Comparison of ENCODE assay signal across 19 cellular contexts in the genomic region with DNA sequence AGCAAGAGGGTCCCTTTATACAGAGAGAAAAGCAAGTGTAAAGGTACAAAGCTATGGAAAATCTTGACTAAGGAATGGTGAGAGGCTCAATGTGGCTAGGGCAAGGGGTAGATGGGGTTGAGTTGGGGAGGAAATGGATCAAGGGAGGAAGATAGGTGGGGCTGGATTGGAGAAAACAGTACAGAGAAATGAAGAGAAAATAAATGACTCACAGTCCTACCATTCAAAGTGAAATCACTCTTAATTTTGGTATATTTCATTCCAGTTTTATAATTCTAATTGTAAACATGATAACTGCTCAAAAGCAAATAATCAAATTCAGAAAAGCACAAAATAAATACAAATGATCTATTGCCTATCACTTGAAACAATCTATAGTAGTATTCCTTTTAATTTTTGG. TPM values are rescaled to one million over a fixed set of nuclear protein-coding genes. Genes with fewer than 3 reads are reported as not detected.
DNase-seq lines count a peak whose midpoint lies in the region; ATAC-seq and TF ChIP-seq lines count a peak whose summit lies in the region.
"Had no signal": no experiment of that assay in that cellular context is flagged by ENCODE, and none has a peak within 500 bp of the region (broad histone marks: within the 10 kb centered on the region; RNA-seq: fewer than 3 reads in every experiment).

No MANE protein-coding gene starts in this region.

- H3K4me1 Mint-ChIP-seq in activated T-cell treated with anti-CD3 and anti-CD28 coated beads, Interleukin-2, amount 50 U/mL, for 24 hours (ENCODE audit: low read depth), result peaks cover 7% of the 10 kb centered on the region
- H3K4me1 Mint-ChIP-seq in T-cell (no peaks in the 10 kb centered on the region), nephron progenitor cell (no peaks in the 10 kb centered on the region), progenitor cell of endocrine pancreas (ENCODE audit: low read depth) (no peaks in the 10 kb centered on the region)
- H3K4me1 Mint-ChIP-seq in activated T-helper 17 cell treated with anti-CD3 and anti-CD28 coated beads, Interleukin-2, amount 50 U/mL, for 72 hours, result no peaks in the 10 kb centered on the region
- peaks cover 0 to 3% (median 0%) of the 10 kb centered on the region in 4 donors for H3K4me1 Mint-ChIP-seq in naive thymus-derived CD8-positive, alpha-beta T cell

- H3K27me3 Mint-ChIP-seq in activated T-cell treated with anti-CD3 and anti-CD28 coated beads, Interleukin-2, amount 50 U/mL, for 24 hours, result no peaks in the 10 kb centered on the region
- H3K27me3 Mint-ChIP-seq in T-cell (no peaks in the 10 kb centered on the region), nephron progenitor cell (ENCODE audit: low read depth, poor library complexity) (no peaks in the 10 kb centered on the region), progenitor cell of endocrine pancreas (no peaks in the 10 kb centered on the region)
- no peaks in the 10 kb centered on the region for H3K27me3 Mint-ChIP-seq in activated T-helper 17 cell treated with anti-CD3 and anti-CD28 coated beads, Interleukin-2, amount 50 U/mL, for 72 hours
- no peaks in the 10 kb centered on the region for H3K27me3 Mint-ChIP-seq in naive thymus-derived CD8-positive, alpha-beta T cell

- no peak overlapping the region for H3K4me3 Mint-ChIP-seq in activated T-cell treated with anti-CD3 and anti-CD28 coated beads, Interleukin-2, amount 50 U/mL, for 24 hours
- H3K4me3 Mint-ChIP-seq in T-cell (no peak overlapping the region), nephron progenitor cell (no peak overlapping the region), progenitor cell of endocrine pancreas (ENCODE audit: low read depth) (no peak overlapping the region)
- no peak overlapping the region for H3K4me3 Mint-ChIP-seq in activated T-helper 17 cell treated with anti-CD3 and anti-CD28 coated beads, Interleukin-2, amount 50 U/mL, for 72 hours
- no peak overlapping the region for H3K4me3 Mint-ChIP-seq in naive thymus-derived CD8-positive, alpha-beta T cell

- peak overlapping the region; percentile 82 for H3K27ac Mint-ChIP-seq in activated T-cell treated with anti-CD3 and anti-CD28 coated beads, Interleukin-2, amount 50 U/mL, for 24 hours
- peak overlapping the region; percentile 11 to 24 for H3K27ac Mint-ChIP-seq in T-cell
- peak overlapping the region; percentile 66 for H3K27ac Mint-ChIP-seq in activated T-helper 17 cell treated with anti-CD3 and anti-CD28 coated beads, Interleukin-2, amount 50 U/mL, for 72 hours
- peak overlapping the region in 7 of 10 donors; percentile 2 to 61 (median 28) for H3K27ac Mint-ChIP-seq in naive thymus-derived CD8-positive, alpha-beta T cell
- no peak overlapping the region for H3K27ac Mint-ChIP-seq in nephron progenitor cell
- H3K27ac Mint-ChIP-seq in progenitor cell of endocrine pancreas, result no peak overlapping the region

- no peak for TF ChIP-seq CTCF in nephron progenitor cell (IDR thresholded peaks at IDR 0.05)
- TF ChIP-seq CTCF in progenitor cell of endocrine pancreas (IDR thresholded peaks at IDR 0.05; ENCODE audit: unreplicated experiment), result no peak

- no peak for DNase-seq in activated T-cell treated with anti-CD3 and anti-CD28 coated beads, Interleukin-2, amount 50 U/mL, for 24 hours
- no peak for DNase-seq in activated T-cell treated with anti-CD3 and anti-CD28 coated beads, Interleukin-2, amount 50 U/mL, for 48 hours
- DNase-seq in T-cell (no peak), nephron progenitor cell (no peak), progenitor cell of endocrine pancreas (ENCODE audit: low spot score, unreplicated experiment) (no peak)
- no peak for DNase-seq in naive thymus-derived CD8-positive, alpha-beta T cell
- DNase-seq: COR-L47, GF-D8, NCI-H1048, NCI-H146, NCI-H2081 treated with DMSO at 0.1 percent for 48 hours, NCI-H510A treated with DMSO at 0.1 percent for 48 hours, NCI-H82, PC-9 had no signal

- no peaks in the 10 kb centered on the region for H3K9me3 Mint-ChIP-seq in activated T-cell treated with anti-CD3 and anti-CD28 coated beads, Interleukin-2, amount 50 U/mL, for 24 hours
- H3K9me3 Mint-ChIP-seq in T-cell (no peaks in the 10 kb centered on the region), nephron progenitor cell (no peaks in the 10 kb centered on the region), progenitor cell of endocrine pancreas (ENCODE audit: low read depth) (no peaks in the 10 kb centered on the region)
- H3K9me3 Mint-ChIP-seq in activated T-helper 17 cell treated with anti-CD3 and anti-CD28 coated beads, Interleukin-2, amount 50 U/mL, for 72 hours, result no peaks in the 10 kb centered on the region
- H3K9me3 Mint-ChIP-seq in naive thymus-derived CD8-positive, alpha-beta T cell, result no peaks in the 10 kb centered on the region

- POLR2A ChIA-PET in T-cell (lab: Charles Lee), result interaction anchor here (0.6 kb wide), 2 partner anchors 156 to 314 kb away, joined by 3 read pairs; no protein-coding TSS in a partner anchor
- POLR2A ChIA-PET in naive thymus-derived CD8-positive, alpha-beta T cell (lab: Charles Lee), result interaction anchor here (0.8 kb wide), 1 partner anchor 23 kb away, joined by 3 read pairs; no protein-coding TSS in a partner anchor

- H3K36me3 Mint-ChIP-seq in activated T-cell treated with anti-CD3 and anti-CD28 coated beads, Interleukin-2, amount 50 U/mL, for 24 hours (ENCODE audit: low read depth), result peaks cover 98% of the 10 kb centered on the region
- peaks cover 68% of the 10 kb centered on the region for H3K36me3 Mint-ChIP-seq in T-cell
- peaks cover 99% of the 10 kb centered on the region for H3K36me3 Mint-ChIP-seq in activated T-helper 17 cell treated with anti-CD3 and anti-CD28 coated beads, Interleukin-2, amount 50 U/mL, for 72 hours (ENCODE audit: low read depth)
- H3K36me3 Mint-ChIP-seq in naive thymus-derived CD8-positive, alpha-beta T cell, result peaks cover 10 to 96% (median 33%) of the 10 kb centered on the region in 3 donors
- H3K36me3 Mint-ChIP-seq in nephron progenitor cell (ENCODE audit: low read depth), result peaks cover 61% of the 10 kb centered on the region
- H3K36me3 Mint-ChIP-seq in progenitor cell of endocrine pancreas (ENCODE audit: insufficient read depth), result peaks cover 24% of the 10 kb centered on the region

- CTCF ChIA-PET in T-cell (lab: Charles Lee), result interaction anchor here in 1 of 2 donors (0.7 kb wide), 1 partner anchor 11 kb away, joined by 3 read pairs; no protein-coding TSS in a partner anchor

- ATAC-seq in T-cell (replicated peaks in 1 of 4) (no peak), GM18517 (IDR thresholded peaks at IDR 0.05; ENCODE audit: unreplicated experiment) (no peak)
- no peak for ATAC-seq in activated T-helper 17 cell treated with anti-CD3 and anti-CD28 coated beads, Interleukin-2, amount 50 U/mL, for 72 hours (replicated peaks)
- ATAC-seq in naive thymus-derived CD8-positive, alpha-beta T cell, result no peak

RNA-seq across cellular contexts. Expression of gene UBE4A, which starts 16.6 kb away (rescaled TPM):
- 10 to 100 TPM; 40.7 to 44.9 (median 41.8) TPM for total RNA-seq in T-cell
- total RNA-seq in activated T-helper 17 cell treated with anti-CD3 and anti-CD28 coated beads, Interleukin-2, amount 50 U/mL, for 72 hours, result 10 to 100 TPM; 40.9 to 48.3 TPM
- total RNA-seq in naive thymus-derived CD8-positive, alpha-beta T cell, result 10 to 100 TPM; 48.7 to 52.8 TPM
- polyA plus RNA-seq in naive thymus-derived CD8-positive, alpha-beta T cell, result 10 to 100 TPM; 20.7 to 31.0 (median 24.3) TPM
- 49.2 and 49.8 TPM in 2 replicates for total RNA-seq in progenitor cell of endocrine pancreas

RNA-seq across cellular contexts. Expression of gene ATP5MG, which starts 25.4 kb away (rescaled TPM):
- total RNA-seq in T-cell, result 100 to 1,000 TPM; 140 to 188 (median 172) TPM
- total RNA-seq in activated T-helper 17 cell treated with anti-CD3 and anti-CD28 coated beads, Interleukin-2, amount 50 U/mL, for 72 hours, result 100 to 1,000 TPM; 155 to 275 TPM
- 100 to 1,000 TPM; 145 to 172 TPM for total RNA-seq in naive thymus-derived CD8-positive, alpha-beta T cell
- polyA plus RNA-seq in naive thymus-derived CD8-positive, alpha-beta T cell, result 100 to 1,000 TPM; 649 to 923 (median 790) TPM
- total RNA-seq in progenitor cell of endocrine pancreas, result 189 and 192 TPM in 2 replicates

RNA-seq across cellular contexts. Expression of gene CD3G, which starts 31.8 kb away (rescaled TPM):
- 100 to 1,000 TPM; 170 to 215 (median 189) TPM for total RNA-seq in T-cell
- 100 to 1,000 TPM; 103 to 140 TPM for total RNA-seq in activated T-helper 17 cell treated with anti-CD3 and anti-CD28 coated beads, Interleukin-2, amount 50 U/mL, for 72 hours
- 100 to 1,000 TPM; 202 to 209 TPM for total RNA-seq in naive thymus-derived CD8-positive, alpha-beta T cell
- polyA plus RNA-seq in naive thymus-derived CD8-positive, alpha-beta T cell, result 100 to 1,000 TPM; 397 to 400 (median 397) TPM
- total RNA-seq in progenitor cell of endocrine pancreas, result not detected in 2 replicates
- total RNA-seq: A673, Daoy, MCF 10A, PC-9 had no signal

RNA-seq across cellular contexts. Expression of gene CD3D, which starts 33.5 kb away (rescaled TPM):
- total RNA-seq in T-cell (100 to 1,000 TPM; 290 to 409 (median 361) TPM), progenitor cell of endocrine pancreas (not detected in 2 replicates)
- total RNA-seq in activated T-helper 17 cell treated with anti-CD3 and anti-CD28 coated beads, Interleukin-2, amount 50 U/mL, for 72 hours, result 100 to 1,000 TPM; 313 to 365 TPM
- total RNA-seq in naive thymus-derived CD8-positive, alpha-beta T cell, result 100 to 1,000 TPM; 355 to 362 TPM
- 1,000 to 10,000 TPM; 1,161 to 1,259 (median 1,215) TPM for polyA plus RNA-seq in naive thymus-derived CD8-positive, alpha-beta T cell
- total RNA-seq: A673, MCF 10A, PC-9 had no signal

Comparison
In these comparisons a context has a peak if more than half of its experiments do, and no peak if none do; other contexts are left out.
1. H3K27ac Mint-ChIP-seq: peak in activated T-cell treated with anti-CD3 and anti-CD28 coated beads, Interleukin-2, amount 50 U/mL, for 24 hours (single experiment), T-cell (2 of 2), activated T-helper 17 cell treated with anti-CD3 and anti-CD28 coated beads, Interleukin-2, amount 50 U/mL, for 72 hours (single experiment) and naive thymus-derived CD8-positive, alpha-beta T cell (7 of 10); none in nephron progenitor cell (single experiment) and progenitor cell of endocrine pancreas (single experiment).
2. RNA of gene CD3G, which starts 31.8 kb away (total RNA-seq): 202 to 209 TPM in naive thymus-derived CD8-positive, alpha-beta T cell, 170 to 215 TPM in T-cell and 103 to 140 TPM in activated T-helper 17 cell treated with anti-CD3 and anti-CD28 coated beads, Interleukin-2, amount 50 U/mL, for 72 hours; not detected in progenitor cell of endocrine pancreas; every median in the first group is over 100 times any median in the second.